ENCODE assay signal across 1 cellular context in genomic region chr10:85317827-85318226, GRCh38.
TF ChIP-seq lines count a peak whose summit lies in the region.

No MANE protein-coding gene starts in this region.

TF ChIP-seq in HepG2, 621 proteins besides CTCF, POLR2A, EP300 and RAD21 (continued from another document):
- TF ChIP-seq AHDC1 (CRISPR knock-in tag; IDR thresholded peaks at IDR 0.05; ENCODE audit: borderline replicate concordance) = no peak
- TF ChIP-seq ZNF343 (CRISPR knock-in tag; IDR thresholded peaks at IDR 0.05) = no peak
- TF ChIP-seq ZNF839 (CRISPR knock-in tag; IDR thresholded peaks at IDR 0.05; ENCODE audit: borderline replicate concordance) = no peak
- TF ChIP-seq TARDBP (CRISPR knock-in tag; IDR thresholded peaks at IDR 0.05) = no peak
- TF ChIP-seq ZNF646 (CRISPR knock-in tag; IDR thresholded peaks at IDR 0.05) = no peak
- no peak for TF ChIP-seq BRF2 (CRISPR knock-in tag; IDR thresholded peaks at IDR 0.05)
- no peak for TF ChIP-seq ZFP36L2 (CRISPR knock-in tag; IDR thresholded peaks at IDR 0.05)
- TF ChIP-seq HIVEP1 (CRISPR knock-in tag; IDR thresholded peaks at IDR 0.05) = no peak
- TF ChIP-seq ZNF256 (CRISPR knock-in tag; conservative IDR thresholded peaks at IDR 0.05) = no peak
